Comparison of ENCODE assay signal across 29 cellular contexts in the genomic region with DNA sequence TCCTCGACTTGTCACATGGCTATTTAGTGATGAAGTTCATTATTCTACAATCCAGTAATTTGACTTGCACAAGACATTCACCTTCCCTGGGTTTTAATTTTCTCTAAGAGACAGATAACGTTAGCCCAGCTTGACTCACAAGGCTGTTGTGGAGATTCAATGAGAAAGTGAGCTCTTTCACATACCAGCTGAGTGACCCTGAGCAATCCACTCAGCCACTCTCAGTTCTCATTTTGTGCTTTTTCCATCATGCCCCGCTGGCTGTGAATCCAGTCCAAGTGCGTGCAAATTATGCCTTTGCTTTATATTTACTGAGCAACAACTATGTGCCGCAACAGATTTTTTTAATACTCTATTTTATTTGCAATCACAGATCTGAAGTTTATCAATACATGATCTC.
"Had no signal": no experiment of that assay in that cellular context is flagged by ENCODE, and none has a peak within 500 bp of the region (broad histone marks: within the 10 kb centered on the region; RNA-seq: fewer than 3 reads in every experiment).

No MANE protein-coding gene starts in this region.

- H2AFZ ChIP-seq: parathyroid adenoma had no signal

- H3K9me3 ChIP-seq: right atrium auricular region, suprapubic skin, tibial artery, upper lobe of right lung had no signal

- H3K4me3 ChIP-seq: right atrium auricular region, smooth muscle cell, suprapubic skin, tibial artery, upper lobe of right lung had no signal

- H3K27ac Mint-ChIP-seq: activated naive CD4-positive, alpha-beta T cell treated with anti-CD3 and anti-CD28 coated beads, Interleukin-2, amount 10 ng/mL, durations not matched to agents 7 days and 5 days; activated naive CD8-positive, alpha-beta T cell treated with anti-CD3 and anti-CD28 coated beads, Interleukin-2, amount 10 ng/mL, durations not matched to agents 7 days and 5 days; immature natural killer cell had no signal

- DNase-seq: activated CD4-positive, alpha-beta T cell treated with anti-CD3 and anti-CD28 coated beads for 4 hours; activated CD4-positive, alpha-beta T cell treated with anti-CD3 and anti-CD28 coated beads, Interleukin-2, amount 50 U/mL, for 48 hours; activated CD8-positive, alpha-beta memory T cell treated with anti-CD3 and anti-CD28 coated beads for 24 hours; activated effector memory CD4-positive, alpha-beta T cell treated with anti-CD3 and anti-CD28 coated beads, Interleukin-2, amount 50 U/mL, for 16 hours; activated naive CD4-positive, alpha-beta T cell treated with anti-CD3 and anti-CD28 coated beads, Interleukin-2, amount 10 ng/mL, durations not matched to agents 7 days and 5 days; activated naive CD8-positive, alpha-beta T cell treated with anti-CD3 and anti-CD28 coated beads, Interleukin-2, amount 10 ng/mL, durations not matched to agents 7 days and 5 days; amygdala; central memory CD4-positive, alpha-beta T cell; foreskin fibroblast; head of caudate nucleus; hippocampal formation; immature natural killer cell; kidney; left colon; mammary epithelial cell; naive B cell; nucleus accumbens; stimulated activated CD4-positive, alpha-beta T cell treated with anti-CD3 and anti-CD28 coated beads, Interleukin-1b, Interleukin-23, amount 100 ng/mL, for 48 hours; stimulated activated CD4-positive, alpha-beta T cell treated with anti-CD3 and anti-CD28 coated beads, Interleukin-4, amount 100 ng/mL, for 4 hours; stimulated activated CD8-positive, alpha-beta memory T cell treated with anti-CD3 and anti-CD28 coated beads, Interleukin-4, amount 100 ng/mL, for 48 hours; stimulated activated naive CD4-positive, alpha-beta T cell; tibial artery; upper lobe of right lung had no signal

- H3K27me3 ChIP-seq: right atrium auricular region, suprapubic skin, tibial artery, upper lobe of right lung had no signal

- H3K4me1 Mint-ChIP-seq: activated naive CD4-positive, alpha-beta T cell treated with anti-CD3 and anti-CD28 coated beads, Interleukin-2, amount 10 ng/mL, durations not matched to agents 7 days and 5 days; activated naive CD8-positive, alpha-beta T cell treated with anti-CD3 and anti-CD28 coated beads, Interleukin-2, amount 10 ng/mL, durations not matched to agents 7 days and 5 days; immature natural killer cell had no signal

- ATAC-seq: esophagus mucosa, left colon, upper lobe of right lung had no signal

- FAIRE-seq: endothelial cell of umbilical vein, kidney had no signal

- H3K27ac ChIP-seq: parathyroid adenoma, right atrium auricular region, suprapubic skin, tibial artery, upper lobe of right lung had no signal

- H3K36me3 Mint-ChIP-seq: activated naive CD4-positive, alpha-beta T cell treated with anti-CD3 and anti-CD28 coated beads, Interleukin-2, amount 10 ng/mL, durations not matched to agents 7 days and 5 days; activated naive CD8-positive, alpha-beta T cell treated with anti-CD3 and anti-CD28 coated beads, Interleukin-2, amount 10 ng/mL, durations not matched to agents 7 days and 5 days had no signal

- H3K79me2 ChIP-seq: parathyroid adenoma had no signal

- H3K4me1 ChIP-seq: parathyroid adenoma, right atrium auricular region, suprapubic skin, tibial artery, upper lobe of right lung had no signal

- H3K4me2 ChIP-seq: smooth muscle cell had no signal

- H3K27me3 Mint-ChIP-seq: activated naive CD4-positive, alpha-beta T cell treated with anti-CD3 and anti-CD28 coated beads, Interleukin-2, amount 10 ng/mL, durations not matched to agents 7 days and 5 days; activated naive CD8-positive, alpha-beta T cell treated with anti-CD3 and anti-CD28 coated beads, Interleukin-2, amount 10 ng/mL, durations not matched to agents 7 days and 5 days; naive B cell had no signal

- H3K36me3 ChIP-seq: right atrium auricular region, tibial artery, upper lobe of right lung had no signal

- H3K4me3 Mint-ChIP-seq: activated naive CD4-positive, alpha-beta T cell treated with anti-CD3 and anti-CD28 coated beads, Interleukin-2, amount 10 ng/mL, durations not matched to agents 7 days and 5 days; activated naive CD8-positive, alpha-beta T cell treated with anti-CD3 and anti-CD28 coated beads, Interleukin-2, amount 10 ng/mL, durations not matched to agents 7 days and 5 days; immature natural killer cell had no signal
